ENCODE assay signal across 19 cellular contexts in the genomic region with DNA sequence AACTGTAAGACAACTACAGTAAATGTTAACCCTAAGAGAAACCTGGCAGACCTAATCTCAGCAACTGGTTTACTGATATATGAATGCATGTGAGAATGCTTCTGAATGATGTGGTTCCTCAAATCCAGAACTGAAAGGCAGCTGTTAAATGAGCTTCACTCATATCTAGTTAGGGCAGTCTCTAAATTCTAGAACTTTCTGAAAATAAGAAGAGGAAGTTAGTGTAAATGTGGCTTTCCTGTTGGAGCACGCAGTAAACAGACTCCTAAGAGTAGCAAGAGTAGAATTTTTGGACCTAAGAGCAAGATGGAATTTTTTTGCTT.
A peak's percentile ranks its signal among the peaks of the same experiment; 100 is the strongest.
DNase-seq lines count a peak whose midpoint lies in the region; ATAC-seq, FAIRE-seq and TF ChIP-seq lines count a peak whose summit lies in the region.
"Had no signal": no experiment of that assay in that cellular context is flagged by ENCODE, and none has a peak within 500 bp of the region (broad histone marks: within the 10 kb centered on the region; RNA-seq: fewer than 3 reads in every experiment).

No MANE protein-coding gene starts in this region.

- ATAC-seq in GM21515 (IDR thresholded peaks at IDR 0.05; ENCODE audit: unreplicated experiment): peak; percentile 83
- ATAC-seq in HG03520 (IDR thresholded peaks at IDR 0.05; ENCODE audit: unreplicated experiment): peak; percentile 83
- ATAC-seq in GM12878: peak; percentile 71
- no peak for ATAC-seq in HG02973 (IDR thresholded peaks at IDR 0.05; ENCODE audit: unreplicated experiment)
- no peak for ATAC-seq in HG03439 (IDR thresholded peaks at IDR 0.05; ENCODE audit: unreplicated experiment)
- ATAC-seq: esophagus mucosa; gastroesophageal sphincter; naive thymus-derived CD8-positive, alpha-beta T cell had no signal

- no peak overlapping the region for H3K9ac ChIP-seq in BLaER1 treated with 17β-estradiol and CSF1 and Interleukin-3, amounts not matched to agents 10 nM and 100 nM
- no peak overlapping the region for H3K9ac ChIP-seq in GM12878 (ENCODE audit: control insufficient read depth, insufficient read depth, low read length)

- no peak overlapping the region for H3K4me3 ChIP-seq in BLaER1 treated with 17β-estradiol and CSF1 and Interleukin-3, amounts not matched to agents 10 nM and 100 nM
- no peak overlapping the region for H3K4me3 ChIP-seq in GM12878
- H3K4me3 ChIP-seq: gastroesophageal sphincter had no signal

- WGBS in GM12878 (ENCODE audit: insufficient coverage, insufficient replicate concordance, low lambda C conversion rate, missing lambda C conversion rate): 0% methylated on average over 1 of the region's 1 CpG

- H3K79me2 ChIP-seq in GM12878 (ENCODE audit: control insufficient read depth, insufficient read depth, low read length): no peaks in the 10 kb centered on the region

- no peaks in the 10 kb centered on the region for H3K36me3 ChIP-seq in BLaER1 treated with 17β-estradiol and CSF1 and Interleukin-3, amounts not matched to agents 10 nM and 100 nM
- H3K36me3 ChIP-seq in GM12878 (ENCODE audit: control insufficient read depth in 2 of 2, insufficient read depth in 2 of 2, low read length in 1 of 2): no peaks in the 10 kb centered on the region
- H3K36me3 ChIP-seq: gastroesophageal sphincter had no signal

- no TSS peak for BruUV-seq in GM12878 (replicated peaks; lab: Mats Ljungman, UMichigan)

- SMC1A ChIA-PET in GM12878 (lab: Charles Lee; ENCODE audit: uncharacterized antibody, unreplicated experiment): no interaction called here

- no peak for FAIRE-seq in GM12878 (lab: Jason Lieb, UNC)
- FAIRE-seq: GM12891 had no signal

- DNase-seq in GM12878 (ENCODE audit: low read depth, low spot score) (no peak), cerebellum (ENCODE audit: low spot score) (no peak)
- DNase-seq in stimulated activated CD4-positive, alpha-beta T cell treated with anti-CD3 and anti-CD28 coated beads, Interleukin-15, amount 100 ng/mL, for 24 hours: no peak
- DNase-seq: activated CD4-positive, alpha-beta T cell treated with anti-CD3 and anti-CD28 coated beads, Interleukin-2, amount 50 U/mL, for 4 hours; activated T-cell treated with anti-CD3 and anti-CD28 coated beads for 4 hours; CD4-positive, CD25-positive, alpha-beta regulatory T cell; Karpas-422; naive thymus-derived CD8-positive, alpha-beta T cell; NCI-H1092 treated with DMSO at 0.1 percent for 48 hours; NCI-H2081 treated with DMSO at 0.1 percent for 48 hours; stimulated activated CD4-positive, alpha-beta T cell treated with anti-CD3 and anti-CD28 coated beads, Interleukin-4, amount 100 ng/mL, for 24 hours had no signal

- no peak for TF ChIP-seq CTCF in GM12878 (IDR thresholded peaks at IDR 0.05 in 2 of 3, conservative IDR thresholded peaks at IDR 0.05 in 1 of 3; ENCODE audit: control insufficient read depth in 2 of 3, extremely low read depth in 1 of 3, insufficient read depth in 1 of 3, low read depth in 3 of 3, low read length in 3 of 3)

- CTCF ChIA-PET in GM12878 (lab: Yijun Ruan, JAX): interaction anchor here (1.0 kb wide), 1 partner anchor 177 kb away, joined by 3 read pairs; no protein-coding TSS in a partner anchor

- H4K20me1 ChIP-seq in BLaER1 treated with 17β-estradiol and CSF1 and Interleukin-3, amounts not matched to agents 10 nM and 100 nM: no peaks in the 10 kb centered on the region
- no peaks in the 10 kb centered on the region for H4K20me1 ChIP-seq in GM12878 (ENCODE audit: control insufficient read depth, insufficient read depth)

- H3K4me1 ChIP-seq in BLaER1 treated with 17β-estradiol and CSF1 and Interleukin-3, amounts not matched to agents 10 nM and 100 nM: peaks cover 0 to 10% (median 8%) of the 10 kb centered on the region in 10 experiments; a peak in 10 of 20 replicates
- H3K4me1 ChIP-seq in GM12878 (ENCODE audit: control insufficient read depth, insufficient read depth, low read length): no peaks in the 10 kb centered on the region
- H3K4me1 ChIP-seq: gastroesophageal sphincter had no signal

- TF ChIP-seq RAD21 in GM12878 (IDR thresholded peaks at IDR 0.05; ENCODE audit: insufficient read depth, low read depth, low read length): no peak

- intact Hi-C loops in GM12878 (cut with micrococcal nuclease; ENCODE audit: unreplicated experiment): no loop called here

- no peak for TF ChIP-seq POLR2A in GM12878 (IDR thresholded peaks at IDR 0.05; ENCODE audit: low read depth, low read length)

- H3K27me3 ChIP-seq in BLaER1 treated with 17β-estradiol and CSF1 and Interleukin-3, amounts not matched to agents 10 nM and 100 nM: no peaks in the 10 kb centered on the region
- no peaks in the 10 kb centered on the region for H3K27me3 ChIP-seq in GM12878 (replicated peaks in 1 of 2; ENCODE audit: control insufficient read depth in 2 of 2, insufficient read depth in 2 of 2, low read length in 1 of 2)
- H3K27me3 ChIP-seq: gastroesophageal sphincter had no signal

- peak overlapping the region in 5 of 11 experiments; percentile 25 to 42 (median 29); a peak in 6 of 22 replicates for H3K27ac ChIP-seq in BLaER1 treated with 17β-estradiol and CSF1 and Interleukin-3, amounts not matched to agents 10 nM and 100 nM
- no peak overlapping the region for H3K27ac ChIP-seq in GM12878 (ENCODE audit: control insufficient read depth, insufficient read depth)
- H3K27ac ChIP-seq: gastroesophageal sphincter had no signal

- RAD21 ChIA-PET in GM12878 (lab: Charles Lee; ENCODE audit: unreplicated experiment): no interaction called here

- in situ Hi-C loops in GM12878 (cut with MboI): no loop called here

- POLR2A ChIA-PET in GM12878 (lab: Charles Lee): no interaction called here

- TF ChIP-seq EP300 in GM12878 (IDR thresholded peaks at IDR 0.05; ENCODE audit: borderline replicate concordance in 1 of 2, control insufficient read depth in 1 of 2, low read depth in 2 of 2, low read length in 2 of 2): no peak

- no peaks in the 10 kb centered on the region for H3K9me3 ChIP-seq in BLaER1 treated with 17β-estradiol and CSF1 and Interleukin-3, amounts not matched to agents 10 nM and 100 nM (replicated peaks in 1 of 11)
- no peaks in the 10 kb centered on the region for H3K9me3 ChIP-seq in GM12878 (replicated peaks; ENCODE audit: control insufficient read depth, insufficient read depth, low read length)
- H3K9me3 ChIP-seq: gastroesophageal sphincter had no signal

- H2AFZ ChIP-seq in GM12878 (ENCODE audit: control insufficient read depth, low read depth, low read length): no peak overlapping the region

- H3K4me2 ChIP-seq in BLaER1 treated with 17β-estradiol and CSF1 and Interleukin-3, amounts not matched to agents 10 nM and 100 nM: peak overlapping the region in 7 of 11 experiments; percentile 18 to 42 (median 28); a peak in 7 of 22 replicates
- H3K4me2 ChIP-seq in GM12878 (ENCODE audit: control insufficient read depth, insufficient read depth): no peak overlapping the region

TF ChIP-seq in GM12878, 131 proteins besides CTCF, POLR2A, EP300 and RAD21 (continues in another document):
- TF ChIP-seq FOXK2 (IDR thresholded peaks at IDR 0.05): no peak
- TF ChIP-seq YY1 (IDR thresholded peaks at IDR 0.05; ENCODE audit: low read depth, low read length): no peak
- TF ChIP-seq, protein P1, sequence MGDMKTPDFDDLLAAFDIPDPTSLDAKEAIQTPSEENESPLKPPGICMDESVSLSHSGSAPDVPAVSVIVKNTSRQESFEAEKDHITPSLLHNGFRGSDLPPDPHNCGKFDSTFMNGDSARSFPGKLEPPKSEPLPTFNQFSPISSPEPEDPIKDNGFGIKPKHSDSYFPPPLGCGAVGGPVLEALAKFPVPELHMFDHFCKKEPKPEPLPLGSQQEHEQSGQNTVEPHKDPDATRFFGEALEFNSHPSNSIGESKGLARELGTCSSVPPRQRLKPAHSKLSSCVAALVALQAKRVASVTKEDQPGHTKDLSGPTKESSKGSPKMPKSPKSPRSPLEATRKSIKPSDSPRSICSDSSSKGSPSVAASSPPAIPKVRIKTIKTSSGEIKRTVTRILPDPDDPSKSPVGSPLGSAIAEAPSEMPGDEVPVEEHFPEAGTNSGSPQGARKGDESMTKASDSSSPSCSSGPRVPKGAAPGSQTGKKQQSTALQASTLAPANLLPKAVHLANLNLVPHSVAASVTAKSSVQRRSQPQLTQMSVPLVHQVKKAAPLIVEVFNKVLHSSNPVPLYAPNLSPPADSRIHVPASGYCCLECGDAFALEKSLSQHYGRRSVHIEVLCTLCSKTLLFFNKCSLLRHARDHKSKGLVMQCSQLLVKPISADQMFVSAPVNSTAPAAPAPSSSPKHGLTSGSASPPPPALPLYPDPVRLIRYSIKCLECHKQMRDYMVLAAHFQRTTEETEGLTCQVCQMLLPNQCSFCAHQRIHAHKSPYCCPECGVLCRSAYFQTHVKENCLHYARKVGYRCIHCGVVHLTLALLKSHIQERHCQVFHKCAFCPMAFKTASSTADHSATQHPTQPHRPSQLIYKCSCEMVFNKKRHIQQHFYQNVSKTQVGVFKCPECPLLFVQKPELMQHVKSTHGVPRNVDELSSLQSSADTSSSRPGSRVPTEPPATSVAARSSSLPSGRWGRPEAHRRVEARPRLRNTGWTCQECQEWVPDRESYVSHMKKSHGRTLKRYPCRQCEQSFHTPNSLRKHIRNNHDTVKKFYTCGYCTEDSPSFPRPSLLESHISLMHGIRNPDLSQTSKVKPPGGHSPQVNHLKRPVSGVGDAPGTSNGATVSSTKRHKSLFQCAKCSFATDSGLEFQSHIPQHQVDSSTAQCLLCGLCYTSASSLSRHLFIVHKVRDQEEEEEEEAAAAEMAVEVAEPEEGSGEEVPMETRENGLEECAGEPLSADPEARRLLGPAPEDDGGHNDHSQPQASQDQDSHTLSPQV (IDR thresholded peaks at IDR 0.05): no peak
- no peak for TF ChIP-seq IKZF1 (conservative IDR thresholded peaks at IDR 0.05)
- no peak for TF ChIP-seq NFXL1 (IDR thresholded peaks at IDR 0.05; ENCODE audit: borderline replicate concordance)
- TF ChIP-seq GABPA (IDR thresholded peaks at IDR 0.05; ENCODE audit: low read depth): no peak
- no peak for TF ChIP-seq ZZZ3 (IDR thresholded peaks at IDR 0.05; ENCODE audit: control insufficient read depth, insufficient read length, low read depth)
- no peak for TF ChIP-seq SUZ12 (IDR thresholded peaks at IDR 0.05; ENCODE audit: unreplicated experiment)
- no peak for TF ChIP-seq DPF2 (IDR thresholded peaks at IDR 0.05)

Comparison
In these comparisons a context has a peak if more than half of its experiments do, and no peak if none do; other contexts are left out.
1. ATAC-seq: peak in GM21515 (single experiment), HG03520 (single experiment) and GM12878 (single experiment); none in HG02973 (single experiment) and HG03439 (single experiment).